In genomic region chr14:67815573-67816235, GRCh38 we compare ENCODE assay signal across 8 cellular contexts. TPM values are rescaled to one million over a fixed set of nuclear protein-coding genes. Genes with fewer than 3 reads are reported as not detected.
DNase-seq lines count a peak whose midpoint lies in the region; ATAC-seq and TF ChIP-seq lines count a peak whose summit lies in the region.

No MANE protein-coding gene starts in this region.

- H2BK12ac ChIP-seq in trophoblast cell (ENCODE audit: low read length): no peak overlapping the region

- H3K27me3 Mint-ChIP-seq in T-helper 17 cell: no peaks in the 10 kb centered on the region

- intact Hi-C loops in Right ventricle myocardium inferior (cut with DNase I): no loop called here

- H3K4me1 Mint-ChIP-seq in T-helper 17 cell: peaks cover 28% of the 10 kb centered on the region

- no CpG with 5 or more reads among the region's 15 CpGs for WGBS in trophoblast cell (ENCODE audit: extremely low coverage, insufficient coverage, insufficient read length)

- no peak overlapping the region for H2BK120ac ChIP-seq in trophoblast cell (ENCODE audit: insufficient read depth, low read length, poor library complexity)

- H3K4ac ChIP-seq in trophoblast cell (ENCODE audit: low read depth, low read length): peak overlapping the region; percentile 37

- H3K4me3 ChIP-seq in cardiac muscle cell (peak overlapping the region; percentile 61), fibroblast of pulmonary artery (replicated peaks; ENCODE audit: low read depth, low read length) (peak overlapping the region; percentile 89), trophoblast cell (ENCODE audit: low read depth, low read length) (peak overlapping the region; percentile 67)

- H3K4me1 ChIP-seq in cardiac muscle cell (ENCODE audit: low read depth): peaks cover 4% of the 10 kb centered on the region
- peaks cover 3 to 6% of the 10 kb centered on the region in 2 experiments for H3K4me1 ChIP-seq in trophoblast cell (ENCODE audit: control insufficient read depth in 1 of 2, insufficient read depth in 2 of 2, low read length in 2 of 2)

- H3K14ac ChIP-seq in trophoblast cell (ENCODE audit: low read length): no peak overlapping the region

- H4K8ac ChIP-seq in trophoblast cell (ENCODE audit: low read depth, low read length): peak overlapping the region; percentile 66

- no peak for ATAC-seq in Right ventricle myocardium inferior
- no peak for ATAC-seq in T-helper 17 cell
- ATAC-seq in HG02885 (IDR thresholded peaks at IDR 0.05; ENCODE audit: poor library complexity, unreplicated experiment): no peak
- no peak for ATAC-seq in GM19395 (IDR thresholded peaks at IDR 0.05; ENCODE audit: unreplicated experiment)

- H4K91ac ChIP-seq in trophoblast cell (ENCODE audit: low read depth, low read length): no peak overlapping the region

- no peak overlapping the region for H3K18ac ChIP-seq in trophoblast cell (ENCODE audit: low read length)

- H4K12ac ChIP-seq in trophoblast cell (ENCODE audit: low read depth, low read length): no peak overlapping the region

- peak; percentile 37 to 47 for DNase-seq in cardiac muscle cell (ENCODE audit: low read depth in 1 of 2, low spot score in 1 of 2)
- DNase-seq in Right ventricle myocardium inferior (ENCODE audit: missing footprints): no peak
- no peak for DNase-seq in T-helper 17 cell
- DNase-seq in fibroblast of pulmonary artery (ENCODE audit: low read depth): peak; percentile 56
- DNase-seq in trophoblast cell: peak in 1 of 2 donors; percentile 20
- no peak for DNase-seq in cerebellar nuclear complex (lab: John Stamatoyannopoulos, UW)

- peak overlapping the region; percentile 95 for H3K4me2 ChIP-seq in trophoblast cell (ENCODE audit: low read length)

- no peaks in the 10 kb centered on the region for H3K27me3 ChIP-seq in cardiac muscle cell
- H3K27me3 ChIP-seq in trophoblast cell (ENCODE audit: insufficient read depth, low read length): no peaks in the 10 kb centered on the region

- H3K79me1 ChIP-seq in trophoblast cell (ENCODE audit: low read length): peaks cover 7% of the 10 kb centered on the region

- TF ChIP-seq CTCF in cardiac muscle cell (IDR thresholded peaks at IDR 0.05; ENCODE audit: low read depth, low read length): no peak
- TF ChIP-seq CTCF in fibroblast of pulmonary artery (IDR thresholded peaks at IDR 0.05; ENCODE audit: low read length, missing control alignments): no peak

- no peak overlapping the region for H2AK5ac ChIP-seq in trophoblast cell (ENCODE audit: low read length)

- H3K36me3 Mint-ChIP-seq in T-helper 17 cell (ENCODE audit: low read depth): peaks cover 2% of the 10 kb centered on the region

- no peak overlapping the region for H2AFZ ChIP-seq in trophoblast cell (ENCODE audit: insufficient read depth, low read length, poor library complexity)

- peak overlapping the region; percentile 94 for H3K4me3 Mint-ChIP-seq in T-helper 17 cell

- no peak overlapping the region for H2BK5ac ChIP-seq in trophoblast cell (ENCODE audit: low read depth, low read length, poor library complexity)

- peak overlapping the region; percentile 98 for H3K27ac Mint-ChIP-seq in T-helper 17 cell

- peak overlapping the region; percentile 21 for H3K9ac ChIP-seq in trophoblast cell (ENCODE audit: low read length)

- H3K36me3 ChIP-seq in cardiac muscle cell: peaks cover 16% of the 10 kb centered on the region
- peaks cover 0 to 2% of the 10 kb centered on the region in 2 experiments for H3K36me3 ChIP-seq in trophoblast cell (ENCODE audit: control insufficient read depth in 1 of 2, insufficient read depth in 2 of 2, low read length in 2 of 2)

- peaks cover 7% of the 10 kb centered on the region for H3K79me2 ChIP-seq in trophoblast cell (ENCODE audit: control insufficient read depth, insufficient read depth, low read length, poor library complexity)

- H3K9me3 ChIP-seq in cardiac muscle cell (ENCODE audit: low read depth) (no peaks in the 10 kb centered on the region), T-helper 17 cell (ENCODE audit: control insufficient read depth, low read length, poor library complexity, severe bottlenecking) (no peaks in the 10 kb centered on the region), trophoblast cell (ENCODE audit: insufficient read depth, low read depth, low read length) (no peaks in the 10 kb centered on the region)

- no peak overlapping the region for H3K23ac ChIP-seq in trophoblast cell (ENCODE audit: low read length)

- H3K27ac ChIP-seq in cardiac muscle cell (peak overlapping the region; percentile 84), trophoblast cell (ENCODE audit: low read depth, low read length) (no peak overlapping the region)

RNA-seq across cellular contexts. Expression of gene ZFYVE26, which starts 0.7 kb away (rescaled TPM):
- total RNA-seq in cardiac muscle cell (11.6 and 13.3 TPM in 2 replicates), Right ventricle myocardium inferior (14.1 TPM), T-helper 17 cell (10 to 100 TPM; 25.0 to 29.9 TPM)
- polyA plus RNA-seq in cardiac muscle cell: 3.6 and 3.9 TPM in 2 replicates
- polyA plus RNA-seq in trophoblast cell (2013): 9.8 and 10.7 TPM in 2 replicates

RNA-seq across cellular contexts. Expression of gene RAD51B, which starts 3.9 kb away (rescaled TPM):
- total RNA-seq in cardiac muscle cell (9.0 and 17.8 TPM in 2 replicates), Right ventricle myocardium inferior (4.1 TPM), T-helper 17 cell (10 to 100 TPM; 17.0 to 20.7 TPM)
- 11.7 and 27.3 TPM in 2 replicates for polyA plus RNA-seq in cardiac muscle cell
- 5.7 and 6.1 TPM in 2 replicates for polyA plus RNA-seq in trophoblast cell (2013)

Comparison
In these comparisons a context has a peak if more than half of its experiments do, and no peak if none do; other contexts are left out.
1. DNase-seq: peak in cardiac muscle cell (2 of 2) and fibroblast of pulmonary artery (single experiment); none in Right ventricle myocardium inferior (single experiment), T-helper 17 cell (0 of 3) and cerebellar nuclear complex (0 of 2).
2. Peak in every context shown above with its lines, with median percentiles within 50 percentile points of each other: H3K4me3 ChIP-seq.